1 cellular context compared by ENCODE assay signal in the genomic region with DNA sequence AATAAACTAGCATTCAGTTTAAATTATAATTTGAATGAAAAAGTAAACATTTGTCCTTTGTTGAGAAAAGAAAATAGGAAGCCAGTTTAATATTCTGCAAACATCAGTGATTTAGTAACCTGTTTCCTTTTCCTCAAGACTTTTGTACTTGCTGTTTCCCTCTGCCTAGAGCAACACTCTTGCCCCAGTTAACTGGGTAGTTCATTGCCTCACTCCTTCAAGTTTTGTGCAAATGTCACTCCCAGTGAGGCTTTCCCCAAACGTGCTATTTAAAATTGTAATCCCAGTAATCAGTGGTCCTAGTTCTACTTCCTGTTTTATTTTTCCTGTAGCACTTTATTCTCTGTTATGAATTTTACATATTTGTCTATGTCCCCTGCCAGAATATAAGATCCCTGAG.
TF ChIP-seq lines count a peak whose summit lies in the region.

No MANE protein-coding gene starts in this region.

TF ChIP-seq in endothelial cell of umbilical vein, 7 proteins besides CTCF, POLR2A, EP300 and RAD21:
- TF ChIP-seq EZH2 (IDR thresholded peaks at IDR 0.05; ENCODE audit: borderline replicate concordance, low read depth, low read length, severe bottlenecking) (no peak), JUN (IDR thresholded peaks at IDR 0.05; ENCODE audit: borderline replicate concordance, insufficient read depth, insufficient read length, low read depth) (no peak), MAX (IDR thresholded peaks at IDR 0.05; ENCODE audit: insufficient read depth, insufficient read length) (no peak), FOS (IDR thresholded peaks at IDR 0.05; ENCODE audit: borderline replicate concordance, insufficient read depth, low read length) (no peak), GATA2 (IDR thresholded peaks at IDR 0.05; ENCODE audit: insufficient read depth, insufficient read length, low read depth, low read length) (no peak), POLR2AphosphoS5 (IDR thresholded peaks at IDR 0.05; ENCODE audit: insufficient read depth, low read depth, low read length) (no peak), MYC (IDR thresholded peaks at IDR 0.05; ENCODE audit: low read depth, low read length) (no peak)
